Comparison of ENCODE assay signal across 32 cellular contexts in the genomic region with DNA sequence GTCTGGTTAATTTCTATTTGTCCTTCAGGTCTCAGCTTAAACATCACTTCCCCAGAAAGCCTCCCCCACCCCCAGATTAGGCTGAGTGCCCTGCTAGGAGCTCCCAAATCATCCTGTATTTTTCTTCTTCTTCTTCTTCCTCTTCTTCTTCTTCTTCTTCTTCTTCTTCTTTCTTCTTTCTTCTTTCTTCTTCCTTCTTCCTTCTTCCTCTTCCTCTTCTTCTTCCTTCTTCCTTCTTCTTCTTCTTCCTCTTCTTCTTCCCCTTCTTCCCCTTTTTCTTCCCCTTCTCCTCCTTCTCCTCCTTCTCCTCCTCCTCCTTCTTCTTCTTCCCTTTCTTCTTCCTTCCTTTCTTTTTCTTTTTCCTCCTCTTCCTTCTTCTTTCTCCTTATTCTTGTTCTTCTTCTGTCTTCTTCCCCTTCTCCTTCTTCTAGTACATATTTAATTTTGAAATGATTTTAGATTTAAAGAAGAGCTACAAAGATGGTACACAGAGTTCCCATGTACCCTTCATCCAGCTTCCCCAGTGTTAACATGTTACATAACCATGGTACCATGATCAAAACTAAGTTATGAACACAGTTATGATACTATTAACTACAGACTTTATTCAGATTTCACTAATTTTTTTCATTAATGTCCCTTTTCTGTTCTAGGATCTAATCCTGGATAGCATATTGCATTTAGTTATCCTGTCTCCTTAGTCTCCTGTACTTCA.
"Had no signal": no experiment of that assay in that cellular context is flagged by ENCODE, and none has a peak within 500 bp of the region (broad histone marks: within the 10 kb centered on the region; RNA-seq: fewer than 3 reads in every experiment).

No MANE protein-coding gene starts in this region.

- ATAC-seq: activated CD4-positive, alpha-beta T cell treated with anti-CD3 and anti-CD28 coated beads for 36 hours; activated CD8-positive, alpha-beta memory T cell treated with anti-CD3 and anti-CD28 coated beads, Interleukin-2, amount 10 ng/mL, durations not matched to agents 7 days and 5 days; activated CD8-positive, alpha-beta T cell treated with anti-CD3 and anti-CD28 coated beads, Interleukin-2, amount 10 ng/mL, durations not matched to agents 7 days and 5 days; activated naive CD4-positive, alpha-beta T cell treated with anti-CD3 and anti-CD28 coated beads, Interleukin-2, amount 50 U/mL, for 72 hours; activated T-cell treated with anti-CD3 and anti-CD28 coated beads, Interleukin-2, amount 50 U/mL, for 72 hours; gastroesophageal sphincter; heart left ventricle; T-helper 17 cell had no signal

- H3K4me3 ChIP-seq: esophagus squamous epithelium, gastroesophageal sphincter, heart left ventricle had no signal

- H3K36me3 Mint-ChIP-seq: activated CD4-positive, alpha-beta memory T cell treated with anti-CD3 and anti-CD28 coated beads for 36 hours; activated CD8-positive, alpha-beta memory T cell treated with anti-CD3 and anti-CD28 coated beads, Interleukin-2, amount 10 ng/mL, durations not matched to agents 7 days and 5 days; activated naive CD4-positive, alpha-beta T cell treated with anti-CD3 and anti-CD28 coated beads, Interleukin-2, amount 10 ng/mL, durations not matched to agents 7 days and 5 days; activated naive CD4-positive, alpha-beta T cell treated with anti-CD3 and anti-CD28 coated beads, Interleukin-2, amount 50 U/mL, for 72 hours; activated naive CD8-positive, alpha-beta T cell treated with anti-CD3 and anti-CD28 coated beads, Interleukin-2, amount 10 ng/mL, durations not matched to agents 7 days and 5 days had no signal

- H3K4me1 ChIP-seq: esophagus squamous epithelium, gastroesophageal sphincter had no signal

- H3K36me3 ChIP-seq: brain microvascular endothelial cell, esophagus squamous epithelium, gastroesophageal sphincter, heart left ventricle, WERI-Rb-1 had no signal

- H3K27ac Mint-ChIP-seq: activated CD4-positive, alpha-beta memory T cell treated with anti-CD3 and anti-CD28 coated beads for 36 hours; activated CD4-positive, alpha-beta T cell treated with anti-CD3 and anti-CD28 coated beads for 36 hours; activated CD4-positive, alpha-beta T cell treated with anti-CD3 and anti-CD28 coated beads, Interleukin-2, amount 10 ng/mL, durations not matched to agents 24 days and 14 days; activated CD8-positive, alpha-beta memory T cell treated with anti-CD3 and anti-CD28 coated beads, Interleukin-2, amount 10 ng/mL, durations not matched to agents 7 days and 5 days; activated CD8-positive, alpha-beta T cell treated with anti-CD3 and anti-CD28 coated beads, Interleukin-2, amount 10 ng/mL, durations not matched to agents 7 days and 5 days; activated naive CD4-positive, alpha-beta T cell treated with anti-CD3 and anti-CD28 coated beads, Interleukin-2, amount 10 ng/mL, durations not matched to agents 7 days and 5 days; activated naive CD4-positive, alpha-beta T cell treated with anti-CD3 and anti-CD28 coated beads, Interleukin-2, amount 50 U/mL, for 72 hours; activated naive CD8-positive, alpha-beta T cell treated with anti-CD3 and anti-CD28 coated beads, Interleukin-2, amount 10 ng/mL, durations not matched to agents 7 days and 5 days; activated T-cell treated with anti-CD3 and anti-CD28 coated beads, Interleukin-2, amount 50 U/mL, for 24 hours; activated T-cell treated with anti-CD3 and anti-CD28 coated beads, Interleukin-2, amount 50 U/mL, for 72 hours; T-helper 17 cell; T-helper 2 cell treated with Interferon-gamma antibody and Interleukin-4, amounts not matched to agents 5 μg/mL and 100 μg/mL, for 36 hours had no signal

- DNase-seq: activated CD4-positive, alpha-beta memory T cell treated with anti-CD3 and anti-CD28 coated beads for 36 hours; activated CD4-positive, alpha-beta T cell treated with anti-CD3 and anti-CD28 coated beads for 36 hours; activated CD4-positive, alpha-beta T cell treated with anti-CD3 and anti-CD28 coated beads, Interleukin-2, amount 10 ng/mL, durations not matched to agents 24 days and 14 days; activated CD4-positive, CD25-positive, alpha-beta regulatory T cell; activated CD4-positive, CD25-positive, alpha-beta regulatory T cell treated with anti-CD3 and anti-CD28 coated beads, Interleukin-2, amount 50 U/mL, for 72 hours; activated CD8-positive, alpha-beta memory T cell treated with anti-CD3 and anti-CD28 coated beads, Interleukin-2, amount 10 ng/mL, durations not matched to agents 7 days and 5 days; activated CD8-positive, alpha-beta memory T cell treated with anti-CD3 and anti-CD28 coated beads, Interleukin-2, amount 50 U/mL, for 4 hours; activated CD8-positive, alpha-beta T cell treated with anti-CD3 and anti-CD28 coated beads, Interleukin-2, amount 10 ng/mL, durations not matched to agents 7 days and 5 days; activated gamma-delta T cell; activated naive CD4-positive, alpha-beta T cell; activated naive CD4-positive, alpha-beta T cell treated with anti-CD3 and anti-CD28 coated beads, Interleukin-2, amount 10 ng/mL, durations not matched to agents 7 days and 5 days; activated naive CD8-positive, alpha-beta T cell treated with anti-CD3 and anti-CD28 coated beads, Interleukin-2, amount 10 ng/mL, durations not matched to agents 7 days and 5 days; activated T-cell treated with anti-CD3 and anti-CD28 coated beads, Interleukin-2, amount 50 U/mL, for 24 hours; activated T-cell treated with anti-CD3 and anti-CD28 coated beads, Interleukin-2, amount 50 U/mL, for 72 hours; brain microvascular endothelial cell; cortex of kidney; effector CD8-positive, alpha-beta T cell; esophagus squamous epithelium; foreskin melanocyte; heart left ventricle; T-helper 1 cell; T-helper 17 cell; T1000; WERI-Rb-1 had no signal

- H3K9me3 ChIP-seq: esophagus squamous epithelium, gastroesophageal sphincter, heart left ventricle had no signal

- H3K9me3 Mint-ChIP-seq: activated CD4-positive, alpha-beta memory T cell treated with anti-CD3 and anti-CD28 coated beads for 36 hours; activated CD4-positive, alpha-beta T cell treated with anti-CD3 and anti-CD28 coated beads, Interleukin-2, amount 10 ng/mL, durations not matched to agents 24 days and 14 days; activated naive CD4-positive, alpha-beta T cell treated with anti-CD3 and anti-CD28 coated beads, Interleukin-2, amount 10 ng/mL, durations not matched to agents 7 days and 5 days; activated naive CD4-positive, alpha-beta T cell treated with anti-CD3 and anti-CD28 coated beads, Interleukin-2, amount 50 U/mL, for 72 hours; activated naive CD8-positive, alpha-beta T cell treated with anti-CD3 and anti-CD28 coated beads, Interleukin-2, amount 10 ng/mL, durations not matched to agents 7 days and 5 days; activated T-cell treated with anti-CD3 and anti-CD28 coated beads, Interleukin-2, amount 50 U/mL, for 24 hours; activated T-cell treated with anti-CD3 and anti-CD28 coated beads, Interleukin-2, amount 50 U/mL, for 72 hours; T-helper 2 cell treated with Interferon-gamma antibody and Interleukin-4, amounts not matched to agents 5 μg/mL and 100 μg/mL, for 36 hours had no signal

- H3K4me1 Mint-ChIP-seq: activated CD4-positive, alpha-beta T cell treated with anti-CD3 and anti-CD28 coated beads for 36 hours; activated CD4-positive, alpha-beta T cell treated with anti-CD3 and anti-CD28 coated beads, Interleukin-2, amount 10 ng/mL, durations not matched to agents 24 days and 14 days; activated naive CD4-positive, alpha-beta T cell treated with anti-CD3 and anti-CD28 coated beads, Interleukin-2, amount 10 ng/mL, durations not matched to agents 7 days and 5 days had no signal

- FAIRE-seq: astrocyte, bronchial epithelial cell, colon, endothelial cell of umbilical vein had no signal

- H3K27me3 ChIP-seq: brain microvascular endothelial cell, gastroesophageal sphincter, heart left ventricle had no signal

- H3K4me3 Mint-ChIP-seq: activated CD4-positive, alpha-beta memory T cell treated with anti-CD3 and anti-CD28 coated beads for 36 hours; activated CD4-positive, alpha-beta T cell treated with anti-CD3 and anti-CD28 coated beads for 36 hours; activated CD4-positive, alpha-beta T cell treated with anti-CD3 and anti-CD28 coated beads, Interleukin-2, amount 10 ng/mL, durations not matched to agents 24 days and 14 days; activated CD8-positive, alpha-beta memory T cell treated with anti-CD3 and anti-CD28 coated beads, Interleukin-2, amount 10 ng/mL, durations not matched to agents 7 days and 5 days; activated CD8-positive, alpha-beta T cell treated with anti-CD3 and anti-CD28 coated beads, Interleukin-2, amount 10 ng/mL, durations not matched to agents 7 days and 5 days; activated naive CD4-positive, alpha-beta T cell treated with anti-CD3 and anti-CD28 coated beads, Interleukin-2, amount 10 ng/mL, durations not matched to agents 7 days and 5 days; activated naive CD8-positive, alpha-beta T cell treated with anti-CD3 and anti-CD28 coated beads, Interleukin-2, amount 10 ng/mL, durations not matched to agents 7 days and 5 days; activated T-cell treated with anti-CD3 and anti-CD28 coated beads, Interleukin-2, amount 50 U/mL, for 24 hours; activated T-cell treated with anti-CD3 and anti-CD28 coated beads, Interleukin-2, amount 50 U/mL, for 72 hours; T-helper 17 cell; T-helper 2 cell treated with Interferon-gamma antibody and Interleukin-4, amounts not matched to agents 5 μg/mL and 100 μg/mL, for 36 hours had no signal

- H3K27ac ChIP-seq: brain microvascular endothelial cell, epithelial cell of prostate, esophagus squamous epithelium, gastroesophageal sphincter, heart left ventricle, WERI-Rb-1 had no signal
